ENCODE assay signal across 1 cellular context in genomic region chr9:13267743-13268142, GRCh38.
TF ChIP-seq lines count a peak whose summit lies in the region.

No MANE protein-coding gene starts in this region.

TF ChIP-seq in K562, 482 proteins besides CTCF, POLR2A, EP300 and RAD21 (continued from another document and continues in another):
- TF ChIP-seq FOXK2 (conservative IDR thresholded peaks at IDR 0.05 in 1 of 2, IDR thresholded peaks at IDR 0.05 in 1 of 2; ENCODE audit: low read depth in 2 of 2) (no peak), E2F1 (CRISPR knock-in tag; IDR thresholded peaks at IDR 0.05) (no peak), IRF1 (CRISPR knock-in tag; IDR thresholded peaks at IDR 0.05; ENCODE audit: borderline replicate concordance) (no peak), ZNF232 (CRISPR knock-in tag; IDR thresholded peaks at IDR 0.05) (no peak), PHTF2 (CRISPR knock-in tag; IDR thresholded peaks at IDR 0.05) (no peak), ZNF23 (CRISPR knock-in tag; IDR thresholded peaks at IDR 0.05) (no peak), POLR2H (tag; IDR thresholded peaks at IDR 0.05; ENCODE audit: low read depth) (no peak), SMAD3 (CRISPR knock-in tag; conservative IDR thresholded peaks at IDR 0.05) (no peak), MTA2 (IDR thresholded peaks at IDR 0.05; ENCODE audit: low read depth) (no peak), CBX5 (IDR thresholded peaks at IDR 0.05; ENCODE audit: borderline replicate concordance, low read depth) (no peak), REST (CRISPR knock-in tag; IDR thresholded peaks at IDR 0.05; ENCODE audit: low read depth) (no peak), FOSL1 (tag; conservative IDR thresholded peaks at IDR 0.05) (peak; percentile 72; the same call in 1 of the 2 replicates), PTRF (tag; IDR thresholded peaks at IDR 0.05) (no peak), CBFB (CRISPR knock-in tag; IDR thresholded peaks at IDR 0.05) (no peak), CHCHD3 (CRISPR knock-in tag; IDR thresholded peaks at IDR 0.05) (no peak), MAFK (IDR thresholded peaks at IDR 0.05; ENCODE audit: low read length) (peak; percentile 33; the same call in 1 of the 2 replicates), ARID3A (IDR thresholded peaks at IDR 0.05; ENCODE audit: borderline replicate concordance, low read depth, low read length) (no peak), ETV6 (IDR thresholded peaks at IDR 0.05; ENCODE audit: borderline replicate concordance in 1 of 2, low read depth in 2 of 2, low read length in 1 of 2) (no peak), ETV6 (CRISPR knock-in tag; IDR thresholded peaks at IDR 0.05; ENCODE audit: borderline replicate concordance) (no peak), ARID3B (CRISPR knock-in tag; IDR thresholded peaks at IDR 0.05; ENCODE audit: borderline replicate concordance) (no peak), NFIX (CRISPR knock-in tag; IDR thresholded peaks at IDR 0.05; ENCODE audit: low read depth) (no peak), HMG20A (CRISPR knock-in tag; conservative IDR thresholded peaks at IDR 0.05) (no peak), ZNF121 (CRISPR knock-in tag; conservative IDR thresholded peaks at IDR 0.05) (no peak), GABPA (tag; conservative IDR thresholded peaks at IDR 0.05; ENCODE audit: low read depth) (no peak), SP2 (IDR thresholded peaks at IDR 0.05; ENCODE audit: extremely low read depth, low read depth, low read length, poor library complexity, severe bottlenecking) (no peak), GABPB2 (CRISPR knock-in tag; conservative IDR thresholded peaks at IDR 0.05) (no peak), SMAD1 (IDR thresholded peaks at IDR 0.05; ENCODE audit: low read depth, low read length, partially characterized antibody) (no peak), CEBPB (tag; IDR thresholded peaks at IDR 0.05) (no peak), FOXA3 (CRISPR knock-in tag; conservative IDR thresholded peaks at IDR 0.05 in 1 of 2, IDR thresholded peaks at IDR 0.05 in 1 of 2) (no peak), FIP1L1 (IDR thresholded peaks at IDR 0.05; ENCODE audit: low read depth, low read length, poor library complexity, severe bottlenecking) (no peak), ZFPM2 (CRISPR knock-in tag; IDR thresholded peaks at IDR 0.05) (no peak), TCF3 (CRISPR knock-in tag; IDR thresholded peaks at IDR 0.05) (no peak), PHF8 (IDR thresholded peaks at IDR 0.05; ENCODE audit: borderline replicate concordance, low read length) (no peak), DPF2 (IDR thresholded peaks at IDR 0.05) (peak; percentile 17; the same call in 1 of the 2 replicates), ELF4 (CRISPR knock-in tag; IDR thresholded peaks at IDR 0.05) (no peak), CREB1 (IDR thresholded peaks at IDR 0.05) (no peak), CREB1 (CRISPR knock-in tag; IDR thresholded peaks at IDR 0.05) (no peak), SNRNP70 (optimal IDR thresholded peaks at IDR 0.05; ENCODE audit: low read depth, low read length) (no peak), NFE2 (IDR thresholded peaks at IDR 0.05; ENCODE audit: low read depth) (peak; percentile 57), FOS (IDR thresholded peaks at IDR 0.05; ENCODE audit: extremely low read depth, insufficient read length) (peak; percentile 8), ATF3 (IDR thresholded peaks at IDR 0.05) (peak; percentile 75), ATF3 (CRISPR knock-in tag; conservative IDR thresholded peaks at IDR 0.05) (no peak), RBM15 (IDR thresholded peaks at IDR 0.05; ENCODE audit: insufficient read depth, low read length) (no peak), ZNF184 (CRISPR knock-in tag; IDR thresholded peaks at IDR 0.05) (no peak), IRF2 (CRISPR knock-in tag; IDR thresholded peaks at IDR 0.05) (no peak), MNT (conservative IDR thresholded peaks at IDR 0.05) (no peak), FOXK1 (CRISPR knock-in tag; IDR thresholded peaks at IDR 0.05; ENCODE audit: borderline replicate concordance) (no peak), ARID1B (IDR thresholded peaks at IDR 0.05) (peak; percentile 41), PKNOX1 (IDR thresholded peaks at IDR 0.05) (0 out of 2 replicates have a peak, but pooled peaks have one; percentile 4), ERF (CRISPR knock-in tag; IDR thresholded peaks at IDR 0.05) (no peak), CEBPZ (IDR thresholded peaks at IDR 0.05; ENCODE audit: borderline replicate concordance, low read depth, low read length) (no peak), KHSRP (IDR thresholded peaks at IDR 0.05) (no peak), ZNF707 (CRISPR knock-in tag; conservative IDR thresholded peaks at IDR 0.05) (no peak), POLR3G (IDR thresholded peaks at IDR 0.05; ENCODE audit: extremely low read depth, insufficient read length, insufficient replicate concordance) (no peak), MXD1 (CRISPR knock-in tag; IDR thresholded peaks at IDR 0.05; ENCODE audit: borderline replicate concordance, poor library complexity, severe bottlenecking) (no peak), SMARCA4 (IDR thresholded peaks at IDR 0.05) (peak; percentile 62), ASH1L (IDR thresholded peaks at IDR 0.05; ENCODE audit: borderline replicate concordance, low read depth, partially characterized antibody) (no peak), SMARCE1 (IDR thresholded peaks at IDR 0.05) (peak; percentile 46; the same call in 1 of the 2 replicates)
